Comparison of ENCODE assay signal across 8 cellular contexts in the genomic region with DNA sequence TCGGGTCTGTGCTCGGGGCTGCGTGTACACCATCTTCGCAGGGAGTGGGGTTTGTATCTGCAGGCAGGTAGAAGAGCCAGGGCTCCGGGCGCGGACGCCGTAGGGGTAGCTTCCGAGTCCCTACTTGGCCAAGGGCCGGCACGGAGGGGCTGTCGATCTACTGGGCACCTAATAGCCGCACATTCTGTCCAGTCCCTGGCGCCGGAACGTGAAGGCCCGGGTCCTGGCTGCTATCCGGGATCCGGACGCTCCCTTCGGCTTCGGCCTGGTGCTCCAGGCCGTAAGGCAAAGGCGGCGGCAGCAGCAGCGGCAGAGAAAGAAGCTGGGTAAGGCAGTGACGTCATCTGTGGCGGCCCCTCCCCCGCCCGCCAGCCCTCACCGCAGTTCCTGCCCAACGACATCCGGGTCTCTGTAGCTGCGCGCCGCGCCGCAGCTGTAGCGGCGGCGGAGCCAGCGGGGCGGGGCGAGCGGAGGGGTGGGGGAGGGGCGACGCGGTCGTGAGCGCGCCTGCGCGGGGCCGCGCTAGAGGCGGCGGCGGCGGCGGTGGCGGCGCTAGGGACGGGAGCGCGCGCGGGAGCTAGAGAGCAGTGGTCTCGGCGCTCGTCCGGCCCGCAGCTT. TPM values are rescaled to one million over a fixed set of nuclear protein-coding genes. Genes with fewer than 3 reads are reported as not detected.
DNase-seq lines count a peak whose midpoint lies in the region; ATAC-seq, FAIRE-seq and TF ChIP-seq lines count a peak whose summit lies in the region.

TSS of gene PPM1A (plus strand) at position 525 of the 618 bp plus-strand sequence. CDS start 33,483 bp downstream, outside the sequence.

- FAIRE-seq in small intestine (lab: Jason Lieb, UNC): no peak

- POLR2A ChIA-PET in AG04449 (lab: Yijun Ruan, JAX): interaction anchor here (0.9 to 1.0 kb wide), 2 partner anchors 97 to 1031 kb away, joined by 3 read pairs; no protein-coding TSS in a partner anchor

- DNase-seq in AG04449 (ENCODE audit: low read depth, low spot score): peak; percentile 46
- peak; percentile 90 for DNase-seq in NCI-H2227 treated with DMSO at 0.1 percent for 48 hours (lab: John Stamatoyannopoulos, UW)
- peak; percentile 90 for DNase-seq in mammary epithelial cell
- peak; percentile 93 for DNase-seq in iPS-NIHi11 (ENCODE audit: low spot score)
- peak; percentile 92 for DNase-seq in small intestine

- H3K4me3 ChIP-seq in AG04449 (ENCODE audit: low read depth, low read length) (peak within 1 kb of the TSS; percentile 74), WI38 (ENCODE audit: low read depth, low read length) (peak within 1 kb of the TSS; percentile 80), mammary epithelial cell (replicated peaks in 1 of 3; ENCODE audit: insufficient read depth in 1 of 3, low read depth in 2 of 3, low read length in 3 of 3) (peak within 1 kb of the TSS; percentile 72 to 84 (median 77)), small intestine (ENCODE audit: low read depth in 1 of 2, low read length in 2 of 2) (peak within 1 kb of the TSS; percentile 99 to 100)

- H3K4me1 ChIP-seq in mammary epithelial cell (ENCODE audit: insufficient read depth, low read length): peaks cover 29% of the 10 kb centered on the region
- H3K4me1 ChIP-seq in small intestine (ENCODE audit: control insufficient read depth in 2 of 2, insufficient read depth in 1 of 2, low read depth in 1 of 2, low read length in 1 of 2): peaks cover 0 to 4% of the 10 kb centered on the region in 2 donors

- TSS peak; percentile 73 for BruUV-seq in mammary epithelial cell (replicated peaks; lab: Mats Ljungman, UMichigan)

- intact Hi-C loops in mammary epithelial cell (cut with micrococcal nuclease): loop anchor here (2.0 kb wide), 1 partner anchor 158 kb away; the partner anchor contains the start of gene PCNX4

- H3K9me3 ChIP-seq in mammary epithelial cell (replicated peaks; ENCODE audit: insufficient read depth, low read length) (no peaks in the 10 kb centered on the region), small intestine (ENCODE audit: control insufficient read depth, low read depth) (no peaks in the 10 kb centered on the region)

- no peaks in the 10 kb centered on the region for H3K27me3 ChIP-seq in mammary epithelial cell (ENCODE audit: insufficient read depth, low read length)
- H3K27me3 ChIP-seq in small intestine (ENCODE audit: control insufficient read depth in 2 of 2, insufficient read depth in 2 of 2, low read length in 2 of 2): no peaks in the 10 kb centered on the region

- dilution Hi-C loops in mammary epithelial cell (cut with HindIII; ENCODE audit: low sequenced_read_pairs): no loop called here

- in situ Hi-C loops in mammary epithelial cell (cut with MboI; ENCODE audit: low sequenced_read_pairs in 2 of 2): no loop called here

- ATAC-seq in GM18907 (IDR thresholded peaks at IDR 0.05; ENCODE audit: unreplicated experiment): peak; percentile 76
- ATAC-seq in HG03139 (IDR thresholded peaks at IDR 0.05; ENCODE audit: unreplicated experiment): peak; percentile 66

- peaks cover 45% of the 10 kb centered on the region for H3K79me2 ChIP-seq in mammary epithelial cell (ENCODE audit: insufficient read depth, low read length)

- H3K36me3 ChIP-seq in mammary epithelial cell (ENCODE audit: insufficient read depth, low read length) (no peaks in the 10 kb centered on the region), small intestine (ENCODE audit: control insufficient read depth in 2 of 2, insufficient read depth in 2 of 2, low read length in 2 of 2) (no peaks in the 10 kb centered on the region)

- CTCF ChIA-PET in AG04449 (lab: Yijun Ruan, JAX) (no interaction called here), mammary epithelial cell (lab: Charles Lee; ENCODE audit: low non-redundant PET) (interaction anchor here (0.6 kb wide), 1 partner anchor 29 kb away, joined by 3 read pairs; no protein-coding TSS in a partner anchor)

- TF ChIP-seq CTCF in AG04449 (IDR thresholded peaks at IDR 0.05; ENCODE audit: insufficient read depth, low read length, missing control alignments): no peak
- no peak for TF ChIP-seq CTCF in WI38 (IDR thresholded peaks at IDR 0.05; ENCODE audit: low read depth, low read length)
- no peak for TF ChIP-seq CTCF in mammary epithelial cell (conservative IDR thresholded peaks at IDR 0.05 in 1 of 2, IDR thresholded peaks at IDR 0.05 in 1 of 2; ENCODE audit: extremely low read depth in 1 of 2, insufficient read depth in 1 of 2, low read depth in 1 of 2, low read length in 2 of 2)

- H4K20me1 ChIP-seq in mammary epithelial cell (ENCODE audit: insufficient read depth, low read length): no peaks in the 10 kb centered on the region

- peak within 1 kb of the TSS; percentile 94 for H3K9ac ChIP-seq in mammary epithelial cell (ENCODE audit: insufficient read depth, low read length)

- peak within 1 kb of the TSS; percentile 98 for H3K4me2 ChIP-seq in mammary epithelial cell (ENCODE audit: insufficient read depth, low read depth, low read length)

- H3K27ac ChIP-seq in mammary epithelial cell (ENCODE audit: insufficient read depth, low read depth, low read length) (peak within 1 kb of the TSS; percentile 92), small intestine (ENCODE audit: low read depth in 1 of 2, low read length in 1 of 2) (peak within 1 kb of the TSS; percentile 99)

- H2AFZ ChIP-seq in mammary epithelial cell (ENCODE audit: low read depth, low read length): peak within 1 kb of the TSS; percentile 98

- 5% methylated on average over 12 of the region's 73 CpGs for WGBS in mammary epithelial cell (ENCODE audit: low coverage, missing lambda C conversion rate)
- 0 to 1% (median 1%) methylated on average over 39 to 73 of the region's 73 CpGs for WGBS in small intestine, 3 donors

RNA-seq across cellular contexts. Expression of gene PPM1A, which starts in this region (rescaled TPM):
- total RNA-seq in mammary epithelial cell: 10 to 100 TPM; 26.3 to 40.5 TPM
- polyA plus RNA-seq in mammary epithelial cell (18.6 TPM), small intestine (100 to 1,000 TPM in 1 of 3 donors, 10 to 100 TPM in 2; 27.6 to 101 (median 80.2) TPM)
- 26.8 TPM for polyA minus RNA-seq in mammary epithelial cell

Comparison
In these comparisons a context has a peak if more than half of its experiments do, and no peak if none do; other contexts are left out.
1. Peak in every context shown above with its lines: DNase-seq, ATAC-seq, H3K4me3 ChIP-seq and H3K27ac ChIP-seq.